In genomic region chr22:35410663-35411034, GRCh38 we compare ENCODE assay signal across 16 cellular contexts. TPM values are rescaled to one million over a fixed set of nuclear protein-coding genes. Genes with fewer than 3 reads are reported as not detected.
DNase-seq lines count a peak whose midpoint lies in the region; ATAC-seq and TF ChIP-seq lines count a peak whose summit lies in the region.
"Had no signal": no experiment of that assay in that cellular context is flagged by ENCODE, and none has a peak within 500 bp of the region (broad histone marks: within the 10 kb centered on the region; RNA-seq: fewer than 3 reads in every experiment).

No MANE protein-coding gene starts in this region.

- DNase-seq in HCT116 (ENCODE audit: low read depth, low spot score) = no peak
- no peak for DNase-seq in adrenal gland
- DNase-seq in A673 (ENCODE audit: low spot score) = no peak
- DNase-seq in medulla oblongata (ENCODE audit: extremely low spot score) = no peak
- DNase-seq in trophoblast cell = no peak
- DNase-seq in HPDE6-E6E7 (ENCODE audit: extremely low spot score) = no peak
- DNase-seq: activated CD4-positive, alpha-beta T cell treated with anti-CD3 and anti-CD28 coated beads for 48 hours; activated T-cell treated with anti-CD3 and anti-CD28 coated beads, Interleukin-2, amount 50 U/mL, for 4 hours; DMS79; mammary epithelial cell; NCI-H774; sigmoid colon; stimulated activated CD4-positive, alpha-beta T cell treated with anti-CD3 and anti-CD28 coated beads, Interleukin-4, amount 100 ng/mL, for 24 hours; T-helper 9 cell had no signal

- no peak overlapping the region for H3K14ac ChIP-seq in trophoblast cell (ENCODE audit: low read length)

- POLR2A ChIA-PET in HCT116 (lab: Charles Lee) (no interaction called here), A673 (lab: Charles Lee; ENCODE audit: low non-redundant PET) (no interaction called here)

- no peak overlapping the region for H2AK5ac ChIP-seq in trophoblast cell (ENCODE audit: low read length)

- H2BK12ac ChIP-seq in trophoblast cell (ENCODE audit: low read length) = no peak overlapping the region

- H3K79me2 ChIP-seq in HCT116 (ENCODE audit: insufficient read depth, low read length) (peaks cover 7% of the 10 kb centered on the region; the same call in 1 of the 2 replicates), trophoblast cell (ENCODE audit: control insufficient read depth, insufficient read depth, low read length, poor library complexity) (no peaks in the 10 kb centered on the region)

- no peak overlapping the region for H3K23ac ChIP-seq in trophoblast cell (ENCODE audit: low read length)

- intact Hi-C loops in HCT116 (cut with micrococcal nuclease) (no loop called here), adrenal gland (cut with DNase I) (no loop called here), A673 (cut with micrococcal nuclease; ENCODE audit: unreplicated experiment) (no loop called here)

- H3K4me3 ChIP-seq in GM08714 (ENCODE audit: low read length) (peak overlapping the region; percentile 15; the same call in 1 of the 2 replicates), HCT116 (replicated peaks in 1 of 2; ENCODE audit: low read depth in 1 of 2, low read length in 2 of 2) (no peak overlapping the region), adrenal gland (no peak overlapping the region), skin epidermis (no peak overlapping the region), A673 (ENCODE audit: low read depth, low read length, poor library complexity, severe bottlenecking) (no peak overlapping the region), trophoblast cell (ENCODE audit: low read depth, low read length) (no peak overlapping the region)
- H3K4me3 ChIP-seq: sigmoid colon had no signal

- H3K18ac ChIP-seq in trophoblast cell (ENCODE audit: low read length) = no peak overlapping the region

- TF ChIP-seq CTCF in HCT116 (IDR thresholded peaks at IDR 0.05 in 2 of 3, conservative IDR thresholded peaks at IDR 0.05 in 1 of 3; ENCODE audit: borderline replicate concordance in 1 of 3, insufficient read depth in 1 of 3, low read depth in 2 of 3, low read length in 2 of 3) = no peak
- TF ChIP-seq CTCF in adrenal gland (IDR thresholded peaks at IDR 0.05) = no peak
- TF ChIP-seq CTCF in A673 (conservative IDR thresholded peaks at IDR 0.05; ENCODE audit: low read depth, low read length) = no peak

- H3K27ac ChIP-seq in HCT116 (ENCODE audit: low read depth, low read length) (no peak overlapping the region), adrenal gland (peak overlapping the region in 3 of 5 donors; percentile 9 to 74 (median 49)), skin epidermis (peak overlapping the region in 12 of 21 experiments; percentile 0 to 75 (median 42)), A673 (ENCODE audit: low read depth, low read length, poor library complexity, severe bottlenecking) (no peak overlapping the region), trophoblast cell (ENCODE audit: low read depth, low read length) (no peak overlapping the region)

- no peaks in the 10 kb centered on the region for H4K20me1 ChIP-seq in HCT116 (ENCODE audit: insufficient read depth)

- H2AFZ ChIP-seq in HCT116 (ENCODE audit: low read depth, low read length, poor library complexity, severe bottlenecking) = no peak overlapping the region
- H2AFZ ChIP-seq in trophoblast cell (ENCODE audit: insufficient read depth, low read length, poor library complexity) = no peak overlapping the region

- no peaks in the 10 kb centered on the region for H3K9me2 ChIP-seq in HCT116 (ENCODE audit: insufficient read depth)

- no peak overlapping the region for H2BK5ac ChIP-seq in trophoblast cell (ENCODE audit: low read depth, low read length, poor library complexity)

- no peak overlapping the region for H4K91ac ChIP-seq in trophoblast cell (ENCODE audit: low read depth, low read length)

- H3K4me2 ChIP-seq in HCT116 (ENCODE audit: low read length) (no peak overlapping the region), trophoblast cell (ENCODE audit: low read length) (no peak overlapping the region)

- H4K8ac ChIP-seq in trophoblast cell (ENCODE audit: low read depth, low read length) = no peak overlapping the region

- H3K4me1 ChIP-seq in HCT116 (ENCODE audit: control insufficient read depth in 1 of 2, insufficient read depth in 2 of 2, low read length in 2 of 2) (no peaks in the 10 kb centered on the region), adrenal gland (replicated peaks in 1 of 2) (no peaks in the 10 kb centered on the region), A673 (ENCODE audit: insufficient read depth, low read length, poor library complexity, severe bottlenecking) (no peaks in the 10 kb centered on the region), trophoblast cell (ENCODE audit: control insufficient read depth in 1 of 2, insufficient read depth in 2 of 2, low read length in 2 of 2) (no peaks in the 10 kb centered on the region)
- H3K4me1 ChIP-seq: sigmoid colon had no signal

- TF ChIP-seq RAD21 in HCT116 (IDR thresholded peaks at IDR 0.05; ENCODE audit: low read depth) = no peak

- WGBS in adrenal gland, 4 donors = 86 to 94% (median 87%) methylated on average over 5 to 6 of the region's 6 CpGs
- WGBS in trophoblast cell (ENCODE audit: extremely low coverage, insufficient coverage, insufficient read length) = no CpG with 5 or more reads among the region's 6 CpGs

- no peak overlapping the region for H3K4ac ChIP-seq in trophoblast cell (ENCODE audit: low read depth, low read length)

- H3K27me3 ChIP-seq in HCT116 (ENCODE audit: insufficient read depth, low read length) (no peaks in the 10 kb centered on the region), adrenal gland (no peaks in the 10 kb centered on the region), A673 (replicated peaks; ENCODE audit: insufficient read depth, low read depth, low read length, poor library complexity) (no peaks in the 10 kb centered on the region), trophoblast cell (ENCODE audit: insufficient read depth, low read length) (no peaks in the 10 kb centered on the region)
- H3K27me3 ChIP-seq: sigmoid colon had no signal

- RAD21 ChIA-PET in HCT116 (lab: Charles Lee; ENCODE audit: low non-redundant PET in 1 of 2, low total read pairs in 2 of 2, uncharacterized antibody in 2 of 2, unreplicated experiment in 2 of 2) = no interaction called here

- no peaks in the 10 kb centered on the region for H3K79me1 ChIP-seq in trophoblast cell (ENCODE audit: low read length)

- H3K9ac ChIP-seq in HCT116 (ENCODE audit: low read length) (no peak overlapping the region), trophoblast cell (ENCODE audit: low read length) (no peak overlapping the region)

- 0 out of 2 replicates have a peak, but pooled peaks have one; percentile 20 for ATAC-seq in HCT116

- no peaks in the 10 kb centered on the region for H3K9me3 ChIP-seq in HCT116 (ENCODE audit: control insufficient read depth in 1 of 2, insufficient read depth in 1 of 2, low read depth in 1 of 2, low read length in 2 of 2)
- H3K9me3 ChIP-seq in adrenal gland (replicated peaks in 1 of 3) = no peaks in the 10 kb centered on the region
- no peaks in the 10 kb centered on the region for H3K9me3 ChIP-seq in A673 (ENCODE audit: low read depth, low read length, poor library complexity, severe bottlenecking)
- H3K9me3 ChIP-seq in trophoblast cell (ENCODE audit: insufficient read depth, low read depth, low read length) = peaks cover 2% of the 10 kb centered on the region
- H3K9me3 ChIP-seq: sigmoid colon had no signal

- no peak overlapping the region for H2BK120ac ChIP-seq in trophoblast cell (ENCODE audit: insufficient read depth, low read length, poor library complexity)

- BruUV-seq in HCT116 (replicated peaks; lab: Mats Ljungman, UMichigan) (no TSS peak), A673 (replicated peaks; lab: Mats Ljungman, UMichigan) (no TSS peak)

- CTCF ChIA-PET in HCT116 (lab: Charles Lee) (no interaction called here), A673 (lab: Charles Lee) (no interaction called here)

- no peak overlapping the region for H4K12ac ChIP-seq in trophoblast cell (ENCODE audit: low read depth, low read length)

- TF ChIP-seq POLR2A in HCT116 (IDR thresholded peaks at IDR 0.05; ENCODE audit: borderline replicate concordance, extremely low read depth, insufficient read depth, insufficient read length) = no peak
- no peak for TF ChIP-seq POLR2A in adrenal gland (IDR thresholded peaks at IDR 0.05)

- H3K36me3 ChIP-seq in HCT116 (ENCODE audit: control insufficient read depth in 1 of 2, insufficient read depth in 2 of 2, low read length in 2 of 2) (peaks cover 57 to 79% of the 10 kb centered on the region in 2 experiments), adrenal gland (replicated peaks in 1 of 2) (peaks cover 0 to 40% of the 10 kb centered on the region in 2 donors), A673 (ENCODE audit: insufficient read depth, low read length, poor library complexity, severe bottlenecking) (peaks cover 97% of the 10 kb centered on the region), trophoblast cell (ENCODE audit: control insufficient read depth in 1 of 2, insufficient read depth in 2 of 2, low read length in 2 of 2) (peaks cover 74 to 89% of the 10 kb centered on the region in 2 experiments)

TF ChIP-seq in HCT116, 20 proteins besides CTCF, POLR2A, EP300 and RAD21:
- no peak for TF ChIP-seq FOSL1 (IDR thresholded peaks at IDR 0.05; ENCODE audit: low read depth)
- no peak for TF ChIP-seq POLR2AphosphoS5 (IDR thresholded peaks at IDR 0.05; ENCODE audit: low read depth, low read length)
TF ChIP-seq in HCT116: peak in this region for 0.

RNA-seq across cellular contexts. Expression of gene MCM5, which starts 10.7 kb away (rescaled TPM):
- total RNA-seq in HCT116 (2021; ENCODE audit: unreplicated experiment) = 194 TPM
- 94.9 and 97.0 TPM in 2 replicates for polyA plus RNA-seq in HCT116 (2012)
- 10 to 100 TPM in 7 of 8 donors, 1 to 10 TPM in 1; 9.0 to 20.1 (median 16.4) TPM for total RNA-seq in adrenal gland
- 1 to 10 TPM; 3.9 to 9.6 (median 7.0) TPM for polyA plus RNA-seq in adrenal gland
- total RNA-seq in A673 (2021) = 245 and 261 TPM in 2 replicates
- polyA plus RNA-seq in trophoblast cell (2013) = 35.5 and 35.9 TPM in 2 replicates

RNA-seq across cellular contexts. Expression of gene HMOX1, which starts 29.8 kb away (rescaled TPM):
- total RNA-seq in HCT116 (2021; ENCODE audit: unreplicated experiment) (26.4 TPM), adrenal gland (100 to 1,000 TPM in 2 of 8 donors, 10 to 100 TPM in 6; 30.8 to 578 (median 57.4) TPM), A673 (2021) (2.5 and 2.8 TPM in 2 replicates)
- 17.6 and 20.2 TPM in 2 replicates for polyA plus RNA-seq in HCT116 (2012)
- 10 to 100 TPM; 15.4 to 27.6 (median 27.3) TPM for polyA plus RNA-seq in adrenal gland
- polyA plus RNA-seq in trophoblast cell (2013) = 298 and 341 TPM in 2 replicates

Comparison
In these comparisons a context has a peak if more than half of its experiments do, and no peak if none do; other contexts are left out.
1. H3K27ac ChIP-seq: peak in adrenal gland (3 of 5) and skin epidermis (12 of 21); none in HCT116 (single experiment), A673 (single experiment) and trophoblast cell (single experiment).